8 cellular contexts compared by ENCODE assay signal in genomic region chr19:11378319-11379189, GRCh38. TPM values are rescaled to one million over a fixed set of nuclear protein-coding genes. Genes with fewer than 3 reads are reported as not detected.
DNase-seq lines count a peak whose midpoint lies in the region; ATAC-seq, FAIRE-seq and TF ChIP-seq lines count a peak whose summit lies in the region.

No MANE protein-coding gene starts in this region.

- no peak overlapping the region for H3K4me3 ChIP-seq in OCI-LY1 (ENCODE audit: low read depth, low read length, poor library complexity, severe bottlenecking)
- H3K4me3 ChIP-seq in brain microvascular endothelial cell (ENCODE audit: low read depth, low read length): no peak overlapping the region
- H3K4me3 ChIP-seq in right lobe of liver: no peak overlapping the region

- H3K9ac ChIP-seq in OCI-LY1 (ENCODE audit: low read length): no peak overlapping the region

- peak; percentile 57 for TF ChIP-seq CTCF in OCI-LY1 (IDR thresholded peaks at IDR 0.05; ENCODE audit: low read length)
- peak; percentile 64 for TF ChIP-seq CTCF in brain microvascular endothelial cell (IDR thresholded peaks at IDR 0.05; ENCODE audit: low read depth, low read length, missing control alignments)
- TF ChIP-seq CTCF in right lobe of liver (IDR thresholded peaks at IDR 0.05): peak; percentile 37 to 60 (median 46)

- no CpG with 5 or more reads among the region's 8 CpGs for WGBS in right lobe of liver (ENCODE audit: insufficient coverage, low coverage, low lambda C conversion rate, missing lambda C conversion rate)

- H3K27ac ChIP-seq in OCI-LY1 (ENCODE audit: low read depth, low read length, poor library complexity, severe bottlenecking) (no peak overlapping the region), brain microvascular endothelial cell (peak overlapping the region; percentile 13), right lobe of liver (peak overlapping the region in 1 of 3 donors; percentile 56)

- peak in 1 of 4 donors; percentile 16 for ATAC-seq in right lobe of liver
- no peak for ATAC-seq in GM19455 (IDR thresholded peaks at IDR 0.05; ENCODE audit: unreplicated experiment)
- ATAC-seq in GM18907 (IDR thresholded peaks at IDR 0.05; ENCODE audit: unreplicated experiment): no peak

- FAIRE-seq in GM19239 (lab: Jason Lieb, UNC): no peak

- in situ Hi-C loops in brain microvascular endothelial cell (cut with HindIII; ENCODE audit: low pct_ligation_motif_present, low sequenced_read_pairs): no loop called here

- peaks cover 53% of the 10 kb centered on the region for H3K4me1 ChIP-seq in OCI-LY1 (ENCODE audit: insufficient read depth, low read length, severe bottlenecking)
- peaks cover 0 to 33% (median 14%) of the 10 kb centered on the region in 4 donors for H3K4me1 ChIP-seq in right lobe of liver

- no peak overlapping the region for H2AFZ ChIP-seq in OCI-LY1 (ENCODE audit: low read length)

- H3K79me2 ChIP-seq in OCI-LY1 (ENCODE audit: insufficient read depth, low read length): no peaks in the 10 kb centered on the region

- H3K27me3 ChIP-seq in OCI-LY1 (ENCODE audit: insufficient read depth, low read length) (no peaks in the 10 kb centered on the region), brain microvascular endothelial cell (replicated peaks) (no peaks in the 10 kb centered on the region), right lobe of liver (no peaks in the 10 kb centered on the region)

- no peaks in the 10 kb centered on the region for H3K9me2 ChIP-seq in OCI-LY1 (ENCODE audit: low read depth, low read length)

- H3K36me3 ChIP-seq in OCI-LY1 (ENCODE audit: insufficient read depth, low read length) (peaks cover 14% of the 10 kb centered on the region; the same call in 1 of the 2 replicates), brain microvascular endothelial cell (replicated peaks) (no peaks in the 10 kb centered on the region), right lobe of liver (no peaks in the 10 kb centered on the region)

- H3F3A ChIP-seq in OCI-LY1 (ENCODE audit: insufficient read depth, low read length): no peaks in the 10 kb centered on the region

- H3K9me3 ChIP-seq in OCI-LY1 (ENCODE audit: low read length) (no peaks in the 10 kb centered on the region), right lobe of liver (no peaks in the 10 kb centered on the region)

- peak; percentile 14 for TF ChIP-seq POLR2A in right lobe of liver (IDR thresholded peaks at IDR 0.05)

- no peak overlapping the region for H3K4me2 ChIP-seq in OCI-LY1 (ENCODE audit: low read length)

- DNase-seq in A172 (ENCODE audit: low spot score) (peak; percentile 83), EH (ENCODE audit: low read depth) (peak; percentile 87), brain microvascular endothelial cell (peak; percentile 73), right lobe of liver (peak in 1 of 3 donors; percentile 50), GM19239 (ENCODE audit: insufficient read length, low spot score) (no peak)

- H4K20me1 ChIP-seq in OCI-LY1 (ENCODE audit: insufficient read depth, low read length): no peaks in the 10 kb centered on the region

- intact Hi-C loops in right lobe of liver (cut with DNase I): no loop called here

RNA-seq across cellular contexts. Expression of gene SWSAP1, which starts 4.1 kb away (rescaled TPM):
- total RNA-seq in A172 (2014; rRNA removed; shearing (Covaris generic)): 0.65 and 1.6 TPM in 2 replicates
- total RNA-seq in right lobe of liver: 1 to 10 TPM; 1.4 to 2.7 (median 2.3) TPM

RNA-seq across cellular contexts. Expression of gene EPOR, which starts 5.6 kb away (rescaled TPM):
- 3.7 and 5.3 TPM in 2 replicates for total RNA-seq in A172 (2014; rRNA removed; shearing (Covaris generic))
- 1 to 10 TPM; 4.9 to 8.7 (median 7.1) TPM for total RNA-seq in right lobe of liver

RNA-seq across cellular contexts. Expression of gene PLPPR2, which starts 23.3 kb away (rescaled TPM):
- 15.7 and 19.4 TPM in 2 replicates for total RNA-seq in A172 (2014; rRNA removed; shearing (Covaris generic))
- total RNA-seq in right lobe of liver: 10 to 100 TPM in 3 of 6 experiments, 1 to 10 TPM in 3; 6.7 to 17.5 (median 10.2) TPM

RNA-seq across cellular contexts. Expression of gene CCDC159, which starts 32.2 kb away (rescaled TPM):
- 1.3 and 10.1 TPM in 2 replicates for total RNA-seq in A172 (2014; rRNA removed; shearing (Covaris generic))
- 10 to 100 TPM in 5 of 6 experiments, 1 to 10 TPM in 1; 8.4 to 27.9 (median 23.4) TPM for total RNA-seq in right lobe of liver

RNA-seq across cellular contexts. Expression of gene TMEM205, which starts 32.5 kb away (rescaled TPM):
- 54.9 and 114 TPM in 2 replicates for total RNA-seq in A172 (2014; rRNA removed; shearing (Covaris generic))
- 100 to 1,000 TPM; 138 to 605 (median 165) TPM for total RNA-seq in right lobe of liver
